ENCODE assay signal across 19 cellular contexts in genomic region chr12:115182239-115182638, GRCh38.
A peak's percentile ranks its signal among the peaks of the same experiment; 100 is the strongest.
DNase-seq lines count a peak whose midpoint lies in the region; ATAC-seq, FAIRE-seq and TF ChIP-seq lines count a peak whose summit lies in the region.
"Had no signal": no experiment of that assay in that cellular context is flagged by ENCODE, and none has a peak within 500 bp of the region (broad histone marks: within the 10 kb centered on the region; RNA-seq: fewer than 3 reads in every experiment).

No MANE protein-coding gene starts in this region.

- DNase-seq in HEK293T (ENCODE audit: extremely low spot score) (no peak), K562 (ENCODE audit: extremely low read depth in 1 of 4, low spot score in 3 of 4) (no peak), left kidney (ENCODE audit: low read depth, low spot score) (peak; percentile 66), DMS79 treated with DMSO at 0.1 percent for 48 hours (lab: John Stamatoyannopoulos, UW) (no peak)
- DNase-seq: Caco-2; CD4-positive, CD25-positive, alpha-beta regulatory T cell; CD8-positive, alpha-beta T cell; DMS153; EL; GDM1; GM23248 had no signal

- no peak for TF ChIP-seq EP300 in K562 (IDR thresholded peaks at IDR 0.05; ENCODE audit: low read length)

- H3K36me3 ChIP-seq in K562 (ENCODE audit: control insufficient read depth, insufficient read depth, low read length): no peaks in the 10 kb centered on the region
- H3K36me3 ChIP-seq: BLaER1, HAP-1 had no signal

- CTCF ChIA-PET in HEK293T (lab: Yijun Ruan, JAX): no interaction called here
- CTCF ChIA-PET in K562 (lab: Yijun Ruan, JAX; ENCODE audit: low intra/inter-chr PET ratio): no interaction called here

- no peaks in the 10 kb centered on the region for H3K9me1 ChIP-seq in K562 (ENCODE audit: control insufficient read depth, insufficient read depth, low read length)

- no peak for ATAC-seq in K562
- ATAC-seq in HG03159 (IDR thresholded peaks at IDR 0.05; ENCODE audit: unreplicated experiment): no peak
- ATAC-seq in GM21360 (IDR thresholded peaks at IDR 0.05; ENCODE audit: unreplicated experiment): no peak
- ATAC-seq: CD8-positive, alpha-beta T cell; GM12878 had no signal

- no peak for TF ChIP-seq POLR2A in K562 (conservative IDR thresholded peaks at IDR 0.05)

- intact Hi-C loops in K562 (cut with micrococcal nuclease): no loop called here

- peaks cover 2 to 11% of the 10 kb centered on the region in 2 experiments; a peak in 4 of 5 replicates for H3K27me3 ChIP-seq in K562 (ENCODE audit: control insufficient read depth in 2 of 2, insufficient read depth in 2 of 2, low read length in 2 of 2)
- H3K27me3 ChIP-seq: BLaER1 had no signal

- H3K4me1 ChIP-seq in K562 (replicated peaks in 1 of 2; ENCODE audit: control insufficient read depth in 2 of 2, insufficient read depth in 2 of 2, low read length in 2 of 2): no peaks in the 10 kb centered on the region
- H3K4me1 ChIP-seq: BLaER1, HAP-1 had no signal

- no peak overlapping the region for H3K9ac ChIP-seq in K562 (ENCODE audit: insufficient read depth in 1 of 2, low read depth in 2 of 2, low read length in 2 of 2)
- H3K9ac ChIP-seq: BLaER1, GM23248 had no signal

- H3K27ac ChIP-seq in K562 (ENCODE audit: extremely low read depth, low read depth, low read length): no peak overlapping the region
- H3K27ac ChIP-seq: BLaER1, C4-2B, GM23248 had no signal

- H3K79me2 ChIP-seq in K562 (ENCODE audit: control insufficient read depth, insufficient read depth, low read length): no peaks in the 10 kb centered on the region

- 0% methylated on average over 8 of the region's 8 CpGs for WGBS in K562 (ENCODE audit: insufficient coverage, low coverage, missing lambda C conversion rate)

- no TSS peak for BruUV-seq in K562 (replicated peaks; lab: Mats Ljungman, UMichigan)

- H2AFZ ChIP-seq in K562 (ENCODE audit: low read depth, low read length): no peak overlapping the region
- H2AFZ ChIP-seq: GM23248 had no signal

- no peak for TF ChIP-seq RAD21 in K562 (CRISPR knock-in tag; conservative IDR thresholded peaks at IDR 0.05 in 1 of 2, IDR thresholded peaks at IDR 0.05 in 1 of 2)

- H4K20me1 ChIP-seq in K562 (replicated peaks; ENCODE audit: control insufficient read depth, insufficient read depth, low read length): no peaks in the 10 kb centered on the region
- H4K20me1 ChIP-seq: BLaER1 had no signal

- in situ Hi-C loops in K562 (cut with MboI): no loop called here

- FAIRE-seq in K562 (lab: Jason Lieb, UNC): no peak
- FAIRE-seq: GM12878, GM19239, H54 had no signal

- no peak overlapping the region for H3K4me2 ChIP-seq in K562 (ENCODE audit: insufficient read depth, low read length)
- H3K4me2 ChIP-seq: BLaER1 had no signal

- POLR2A ChIA-PET in HEK293T (lab: Yijun Ruan, JAX): no interaction called here
- POLR2A ChIA-PET in K562 (lab: Yijun Ruan, JAX): no interaction called here

- H3K9me3 ChIP-seq in K562 (replicated peaks; ENCODE audit: control insufficient read depth, insufficient read depth, low read depth, low read length): no peaks in the 10 kb centered on the region
- H3K9me3 ChIP-seq: BLaER1, Caco-2, HAP-1 had no signal

- TF ChIP-seq CTCF in K562 (IDR thresholded peaks at IDR 0.05 in 2 of 3, conservative IDR thresholded peaks at IDR 0.05 in 1 of 3; ENCODE audit: insufficient read depth in 2 of 3, low read depth in 1 of 3, low read length in 3 of 3): no peak

- no peak overlapping the region for H3K4me3 ChIP-seq in K562
- H3K4me3 ChIP-seq: BLaER1, GM12878, GM23248, HAP-1 had no signal

TF ChIP-seq in HEK293T, 16 proteins besides CTCF, POLR2A, EP300 and RAD21:
- TF ChIP-seq PKNOX1 (IDR thresholded peaks at IDR 0.05) (peak; percentile 55; the same call in 1 of the 2 replicates), LEF1 (IDR thresholded peaks at IDR 0.05; ENCODE audit: borderline replicate concordance) (no peak)

TF ChIP-seq in K562, 482 proteins besides CTCF, POLR2A, EP300 and RAD21:
- TF ChIP-seq TFAM (CRISPR knock-in tag; conservative IDR thresholded peaks at IDR 0.05): no peak
- 0 out of 2 replicates have a peak, but pooled peaks have one; percentile 9 for TF ChIP-seq PKNOX1 (IDR thresholded peaks at IDR 0.05)
- no peak for TF ChIP-seq ZNF197 (CRISPR knock-in tag; IDR thresholded peaks at IDR 0.05; ENCODE audit: low read depth)
- no peak for TF ChIP-seq ZNF232 (CRISPR knock-in tag; IDR thresholded peaks at IDR 0.05)
- no peak for TF ChIP-seq BRF2 (IDR thresholded peaks at IDR 0.05; ENCODE audit: borderline replicate concordance, insufficient read depth, insufficient read length)
- no peak for TF ChIP-seq U2AF1 (optimal IDR thresholded peaks at IDR 0.05; ENCODE audit: low read depth, low read length)
- TF ChIP-seq ESRRA (IDR thresholded peaks at IDR 0.05; ENCODE audit: borderline replicate concordance, low read depth): no peak
- TF ChIP-seq PBX2 (CRISPR knock-in tag; IDR thresholded peaks at IDR 0.05; ENCODE audit: low read depth): no peak
- TF ChIP-seq PBX2 (tag; conservative IDR thresholded peaks at IDR 0.05; ENCODE audit: low read depth): 0 out of 2 replicates have a peak, but pooled peaks have one; percentile 18
- no peak for TF ChIP-seq XRCC4 (IDR thresholded peaks at IDR 0.05; ENCODE audit: extremely low read depth, insufficient read depth, insufficient read length)
